Comparison of ENCODE assay signal across 1 cellular context in genomic region chr5:36886791-36887190, GRCh38.
TF ChIP-seq lines count a peak whose summit lies in the region.

No MANE protein-coding gene starts in this region.

TF ChIP-seq in HepG2, 621 proteins besides CTCF, POLR2A, EP300 and RAD21:
- TF ChIP-seq ZBTB25 (CRISPR knock-in tag; IDR thresholded peaks at IDR 0.05) (no peak), AFF4 (CRISPR knock-in tag; IDR thresholded peaks at IDR 0.05) (no peak), ONECUT2 (CRISPR knock-in tag; IDR thresholded peaks at IDR 0.05) (no peak), ARID3A (IDR thresholded peaks at IDR 0.05; ENCODE audit: low read depth, low read length) (no peak), RFX3 (CRISPR knock-in tag; IDR thresholded peaks at IDR 0.05) (no peak), SMARCC2 (IDR thresholded peaks at IDR 0.05) (no peak), ZNF543 (CRISPR knock-in tag; IDR thresholded peaks at IDR 0.05) (no peak), PHF8 (CRISPR knock-in tag; IDR thresholded peaks at IDR 0.05) (no peak), ZNF383 (CRISPR knock-in tag; IDR thresholded peaks at IDR 0.05; ENCODE audit: borderline replicate concordance) (no peak), ZNF790 (CRISPR knock-in tag; IDR thresholded peaks at IDR 0.05; ENCODE audit: borderline replicate concordance) (no peak), PBX2 (CRISPR knock-in tag; IDR thresholded peaks at IDR 0.05) (no peak), RFXANK (CRISPR knock-in tag; IDR thresholded peaks at IDR 0.05) (no peak), ZMAT3 (CRISPR knock-in tag; conservative IDR thresholded peaks at IDR 0.05) (no peak), HMG20A (CRISPR knock-in tag; IDR thresholded peaks at IDR 0.05; ENCODE audit: borderline replicate concordance) (no peak), CHCHD3 (CRISPR knock-in tag; IDR thresholded peaks at IDR 0.05) (no peak), TEF (CRISPR knock-in tag; IDR thresholded peaks at IDR 0.05) (no peak), NFKBIZ (CRISPR knock-in tag; IDR thresholded peaks at IDR 0.05) (no peak), ZNF333 (CRISPR knock-in tag; IDR thresholded peaks at IDR 0.05; ENCODE audit: borderline replicate concordance) (no peak)
